Comparison of ENCODE assay signal across 8 cellular contexts in genomic region chr4:1345905-1346780, GRCh38. TPM values are rescaled to one million over a fixed set of nuclear protein-coding genes. Genes with fewer than 3 reads are reported as not detected.
A peak's percentile ranks its signal among the peaks of the same experiment; 100 is the strongest.
DNase-seq lines count a peak whose midpoint lies in the region; ATAC-seq and TF ChIP-seq lines count a peak whose summit lies in the region.

No MANE protein-coding gene starts in this region.

- no peak for TF ChIP-seq CTCF in WTC11 (IDR thresholded peaks at IDR 0.05)
- TF ChIP-seq CTCF in choroid plexus epithelial cell (conservative IDR thresholded peaks at IDR 0.05; ENCODE audit: low read depth, low read length) = peak; percentile 58
- no peak for TF ChIP-seq CTCF in left lung (IDR thresholded peaks at IDR 0.05)

- no peaks in the 10 kb centered on the region for H3K9me3 ChIP-seq in ES-I3 (ENCODE audit: control insufficient read depth, insufficient read depth, low read length)
- no peaks in the 10 kb centered on the region for H3K9me3 ChIP-seq in left lung

- ATAC-seq in GM21423 (IDR thresholded peaks at IDR 0.05; ENCODE audit: unreplicated experiment) (peak; percentile 6), WTC11 (peak; percentile 4), left lung (peak; percentile 2), GM21515 (IDR thresholded peaks at IDR 0.05; ENCODE audit: unreplicated experiment) (no peak)

- DNase-seq in KBM-7 (peak; percentile 65), WTC11 (ENCODE audit: low spot score) (peak; percentile 63), choroid plexus epithelial cell (ENCODE audit: low read depth) (peak; percentile 66), left lung (peak in 1 of 2 donors; percentile 87)
- peak; percentile 33 to 51 for DNase-seq in stimulated activated CD4-positive, alpha-beta T cell treated with anti-CD3 and anti-CD28 coated beads, Interleukin-4, amount 100 ng/mL, for 4 hours

- H3K27me3 ChIP-seq in left lung = no peaks in the 10 kb centered on the region

- peak overlapping the region; percentile 86 for H3K4me3 Mint-ChIP-seq in WTC11

- peak overlapping the region; percentile 77 for H3K9ac ChIP-seq in ES-I3 (ENCODE audit: low read depth, low read length)

- in situ Hi-C loops in KBM-7 (cut with MboI; ENCODE audit: low pct_unique_long_range_greater_than_20kb, low sequenced_read_pairs) = no loop called here

- H3K4me1 ChIP-seq in ES-I3 (ENCODE audit: insufficient read depth, low read length) (no peaks in the 10 kb centered on the region), left lung (peaks cover 11 to 37% of the 10 kb centered on the region in 2 donors)

- intact Hi-C loops in left lung (cut with DNase I) = loop anchor here in 1 of 2 donors (10.0 kb wide), 1 partner anchor 91 kb away; no protein-coding TSS in a partner anchor

- peaks cover 19% of the 10 kb centered on the region for H3K36me3 Mint-ChIP-seq in WTC11

- H3K27ac Mint-ChIP-seq in WTC11 = peak overlapping the region; percentile 80

- peak overlapping the region; percentile 81 for H3K4me3 ChIP-seq in choroid plexus epithelial cell (ENCODE audit: low read depth, low read length)
- H3K4me3 ChIP-seq in left lung = peak overlapping the region; percentile 92 to 98

- CTCF ChIA-PET in WTC11 (lab: Charles Lee) = interaction anchor here (0.6 to 3.1 kb wide), 20 partner anchors 10 to 464 kb away, joined by 3 to 29 read pairs (median 4); partner anchors contain the start of genes MAEA and SPON2

- peak overlapping the region; percentile 90 to 100 for H3K27ac ChIP-seq in left lung

- POLR2A ChIA-PET in WTC11 (lab: Charles Lee) = interaction anchor here (0.6 to 2.8 kb wide), 5 partner anchors 14 to 967 kb away, joined by 3 to 8 read pairs (median 5); partner anchors contain the start of genes CTBP1 and MAEA

- peaks cover 27% of the 10 kb centered on the region for H3K4me1 Mint-ChIP-seq in WTC11

- H3K27me3 Mint-ChIP-seq in WTC11 (ENCODE audit: low read depth) = no peaks in the 10 kb centered on the region

- peaks cover 2% of the 10 kb centered on the region; the same call in 1 of the 2 replicates for H3K36me3 ChIP-seq in ES-I3 (ENCODE audit: insufficient read depth, low read length)
- H3K36me3 ChIP-seq in left lung = peaks cover 0 to 20% of the 10 kb centered on the region in 2 donors

- H3K9me3 Mint-ChIP-seq in WTC11 = no peaks in the 10 kb centered on the region

TF ChIP-seq in WTC11, 78 proteins besides CTCF, POLR2A, EP300 and RAD21 (continues in another document):
- no peak; the same call in 1 of the 2 replicates for TF ChIP-seq FOXP1 (CRISPR knock-in tag; IDR thresholded peaks at IDR 0.05; ENCODE audit: borderline replicate concordance)
- TF ChIP-seq GABPB1 (CRISPR knock-in tag; IDR thresholded peaks at IDR 0.05) = no peak
- no peak for TF ChIP-seq MYBL2 (CRISPR knock-in tag; IDR thresholded peaks at IDR 0.05)
- TF ChIP-seq OVOL2 (CRISPR knock-in tag; IDR thresholded peaks at IDR 0.05; ENCODE audit: borderline replicate concordance) = no peak
- no peak for TF ChIP-seq RORB (CRISPR knock-in tag; IDR thresholded peaks at IDR 0.05)
- TF ChIP-seq NR3C1 (CRISPR knock-in tag; conservative IDR thresholded peaks at IDR 0.05; ENCODE audit: low read depth) = no peak
- TF ChIP-seq SMAD4 (CRISPR knock-in tag; IDR thresholded peaks at IDR 0.05) = 0 out of 2 replicates have a peak, but pooled peaks have one; percentile 55
- no peak for TF ChIP-seq ATF1 (CRISPR knock-in tag; IDR thresholded peaks at IDR 0.05)
- TF ChIP-seq ATF3 (CRISPR knock-in tag; conservative IDR thresholded peaks at IDR 0.05) = no peak
- TF ChIP-seq CBFB (CRISPR knock-in tag; IDR thresholded peaks at IDR 0.05; ENCODE audit: low read depth) = peak; percentile 14; the same call in 1 of the 2 replicates
- TF ChIP-seq ATF6 (CRISPR knock-in tag; IDR thresholded peaks at IDR 0.05) = no peak
- no peak; the same call in 1 of the 2 replicates for TF ChIP-seq TEAD1 (CRISPR knock-in tag; IDR thresholded peaks at IDR 0.05)
- TF ChIP-seq RELA (CRISPR knock-in tag; IDR thresholded peaks at IDR 0.05; ENCODE audit: borderline replicate concordance) = 0 out of 2 replicates have a peak, but pooled peaks have one; percentile 67
- TF ChIP-seq ZNF232 (CRISPR knock-in tag; IDR thresholded peaks at IDR 0.05) = no peak
- peak; percentile 40; the same call in 1 of the 2 replicates for TF ChIP-seq TP53 (CRISPR knock-in tag; IDR thresholded peaks at IDR 0.05)
- 0 out of 2 replicates have a peak, but pooled peaks have one; percentile 50 for TF ChIP-seq ESRRA (CRISPR knock-in tag; IDR thresholded peaks at IDR 0.05; ENCODE audit: borderline replicate concordance)
- no peak for TF ChIP-seq ZMAT4 (CRISPR knock-in tag; IDR thresholded peaks at IDR 0.05)
- no peak for TF ChIP-seq MXD4 (CRISPR knock-in tag; IDR thresholded peaks at IDR 0.05; ENCODE audit: borderline replicate concordance)
- no peak for TF ChIP-seq MLX (CRISPR knock-in tag; IDR thresholded peaks at IDR 0.05)
- TF ChIP-seq ZNF671 (CRISPR knock-in tag; IDR thresholded peaks at IDR 0.05) = no peak
- no peak for TF ChIP-seq TEAD4 (CRISPR knock-in tag; IDR thresholded peaks at IDR 0.05)
- TF ChIP-seq CREB1 (CRISPR knock-in tag; IDR thresholded peaks at IDR 0.05) = 0 out of 2 replicates have a peak, but pooled peaks have one; percentile 40
- no peak for TF ChIP-seq MAX (CRISPR knock-in tag; IDR thresholded peaks at IDR 0.05)
- TF ChIP-seq PRDM15 (CRISPR knock-in tag; IDR thresholded peaks at IDR 0.05) = peak; percentile 6; the same call in 1 of the 2 replicates

RNA-seq across cellular contexts. Expression of gene UVSSA, which starts 0.9 kb away (rescaled TPM):
- total RNA-seq in WTC11 (2021) = 36.9 to 41.5 TPM (median 40.4 TPM) in 3 replicates
- total RNA-seq in left lung = 10 to 100 TPM; 33.0 to 36.6 TPM

RNA-seq across cellular contexts. Expression of gene MAEA, which starts 56.5 kb away (rescaled TPM):
- 66.9 to 86.9 TPM (median 79.8 TPM) in 3 replicates for total RNA-seq in WTC11 (2021)
- 10 to 100 TPM; 43.8 to 56.3 TPM for total RNA-seq in left lung
